ENCODE assay signal across 15 cellular contexts in the genomic region with DNA sequence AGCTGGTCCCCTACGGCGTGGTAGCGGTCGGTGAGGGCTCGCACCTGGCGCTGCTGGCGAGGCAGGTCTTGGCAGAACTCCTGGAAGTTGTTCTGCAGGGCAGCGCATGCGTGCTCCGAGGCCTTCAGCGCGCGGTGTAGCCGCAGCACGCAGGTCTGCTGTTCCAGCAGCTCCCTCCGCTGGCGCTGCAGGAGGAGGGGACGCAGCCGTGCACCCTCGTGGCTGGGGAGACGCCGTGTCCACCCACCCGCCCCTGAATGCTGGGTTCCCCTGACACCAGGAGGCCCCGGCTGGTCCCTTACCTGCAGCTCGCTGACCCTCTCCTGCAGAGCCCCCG. TPM values are rescaled to one million over a fixed set of nuclear protein-coding genes. Genes with fewer than 3 reads are reported as not detected.
DNase-seq lines count a peak whose midpoint lies in the region; ATAC-seq, FAIRE-seq and TF ChIP-seq lines count a peak whose summit lies in the region.
"Had no signal": no experiment of that assay in that cellular context is flagged by ENCODE, and none has a peak within 500 bp of the region (broad histone marks: within the 10 kb centered on the region; RNA-seq: fewer than 3 reads in every experiment).

No MANE protein-coding gene starts in this region.

- H3K4me3 ChIP-seq in left ventricle myocardium inferior: no peak overlapping the region
- H3K4me3 ChIP-seq in K562: no peak overlapping the region
- H3K4me3 ChIP-seq in aorta (ENCODE audit: low read length in 2 of 2): no peak overlapping the region
- H3K4me3 ChIP-seq: coronary artery had no signal

- no peak for TF ChIP-seq POLR2A in K562 (conservative IDR thresholded peaks at IDR 0.05)

- DNase-seq in left ventricle myocardium superior (no peak), left ventricle myocardium inferior (no peak), NCI-H2196 (lab: John Stamatoyannopoulos, UW; ENCODE audit: unreplicated experiment) (peak; percentile 98), K562 (ENCODE audit: extremely low read depth in 1 of 4, low spot score in 3 of 4) (peak in 3 of 4 experiments; percentile 28 to 44 (median 42)), aorta (no peak), T1000 (lab: John Stamatoyannopoulos, UW) (no peak), A172 (ENCODE audit: low spot score) (no peak)
- no peak for DNase-seq in activated T-cell treated with anti-CD3 and anti-CD28 coated beads, Interleukin-2, amount 50 U/mL, for 72 hours

- intact Hi-C loops in left ventricle myocardium superior (cut with micrococcal nuclease) (no loop called here), left ventricle myocardium inferior (cut with micrococcal nuclease) (no loop called here), K562 (cut with micrococcal nuclease) (loop anchor here (5.0 kb wide), 3 partner anchors 107 to 282 kb away; no protein-coding TSS in a partner anchor), aorta (cut with DNase I) (loop anchor here in 1 of 2 donors (5.0 kb wide), 1 partner anchor 262 kb away; no protein-coding TSS in a partner anchor)

- no peaks in the 10 kb centered on the region for H3K9me1 ChIP-seq in K562 (ENCODE audit: control insufficient read depth, insufficient read depth, low read length)

- H3K4me1 Mint-ChIP-seq in activated T-cell treated with anti-CD3 and anti-CD28 coated beads, Interleukin-2, amount 50 U/mL, for 72 hours (ENCODE audit: low read depth): peaks cover 8% of the 10 kb centered on the region
- H3K4me1 Mint-ChIP-seq: activated T-helper 17 cell treated with anti-CD3 and anti-CD28 coated beads, Interleukin-2, amount 50 U/mL, for 72 hours had no signal

- no peak for TF ChIP-seq RAD21 in K562 (CRISPR knock-in tag; conservative IDR thresholded peaks at IDR 0.05 in 1 of 2, IDR thresholded peaks at IDR 0.05 in 1 of 2)

- no peak for FAIRE-seq in K562 (lab: Jason Lieb, UNC)

- H3K4me3 Mint-ChIP-seq in activated T-cell treated with anti-CD3 and anti-CD28 coated beads, Interleukin-2, amount 50 U/mL, for 72 hours: no peak overlapping the region
- H3K4me3 Mint-ChIP-seq: activated CD8-positive, alpha-beta T cell treated with anti-CD3 and anti-CD28 coated beads, Interleukin-2, amount 10 ng/mL, durations not matched to agents 7 days and 5 days; activated T-helper 17 cell treated with anti-CD3 and anti-CD28 coated beads, Interleukin-2, amount 50 U/mL, for 72 hours; stimulated activated effector memory CD8-positive, alpha-beta T cell treated with anti-CD3 and anti-CD28 coated beads, Interleukin-12 subunit alpha, Interleukin-12 subunit beta, amount 100 ng/mL, for 72 hours; type B pancreatic cell had no signal

- peak overlapping the region in 1 of 2 experiments; percentile 73; a peak in 2 of 4 replicates for H3K9ac ChIP-seq in K562 (ENCODE audit: insufficient read depth in 1 of 2, low read depth in 2 of 2, low read length in 2 of 2)

- no peaks in the 10 kb centered on the region for H3K27me3 Mint-ChIP-seq in activated T-cell treated with anti-CD3 and anti-CD28 coated beads, Interleukin-2, amount 50 U/mL, for 72 hours (ENCODE audit: low read depth)
- H3K27me3 Mint-ChIP-seq: activated T-helper 17 cell treated with anti-CD3 and anti-CD28 coated beads, Interleukin-2, amount 50 U/mL, for 72 hours; type B pancreatic cell had no signal

- H3K27me3 ChIP-seq in left ventricle myocardium inferior (ENCODE audit: low read depth): peaks cover 17% of the 10 kb centered on the region
- peaks cover 27 to 69% of the 10 kb centered on the region in 2 experiments; a peak in 4 of 5 replicates for H3K27me3 ChIP-seq in K562 (ENCODE audit: control insufficient read depth in 2 of 2, insufficient read depth in 2 of 2, low read length in 2 of 2)
- no peaks in the 10 kb centered on the region for H3K27me3 ChIP-seq in aorta (ENCODE audit: control insufficient read depth in 1 of 2, insufficient read depth in 2 of 2, low read length in 1 of 2)

- in situ Hi-C loops in K562 (cut with MboI): no loop called here

- H2AFZ ChIP-seq in K562 (ENCODE audit: low read depth, low read length): peak overlapping the region; percentile 24; the same call in 1 of the 2 replicates

- BruUV-seq in K562 (replicated peaks; lab: Mats Ljungman, UMichigan): no TSS peak

- peak; percentile 10 for ATAC-seq in left ventricle myocardium superior
- peak; percentile 19 for ATAC-seq in K562
- peak; percentile 5 for ATAC-seq in aorta (ENCODE audit: low FRiP score)
- ATAC-seq in activated T-cell treated with anti-CD3 and anti-CD28 coated beads, Interleukin-2, amount 50 U/mL, for 72 hours (replicated peaks in 1 of 2): no peak

- POLR2A ChIA-PET in K562 (lab: Yijun Ruan, JAX): interaction anchor here (0.6 to 1.5 kb wide), 4 partner anchors 10 to 339 kb away, joined by 3 to 7 read pairs (median 4); no protein-coding TSS in a partner anchor

- H3K4me1 ChIP-seq in left ventricle myocardium inferior (peaks cover 6% of the 10 kb centered on the region), K562 (replicated peaks in 1 of 2; ENCODE audit: control insufficient read depth in 2 of 2, insufficient read depth in 2 of 2, low read length in 2 of 2) (peaks cover 0 to 45% of the 10 kb centered on the region in 2 experiments; a peak in 3 of 5 replicates), aorta (ENCODE audit: control insufficient read depth in 1 of 2, insufficient read depth in 2 of 2, low read length in 2 of 2) (no peaks in the 10 kb centered on the region)

- no peak overlapping the region for H3K27ac Mint-ChIP-seq in activated T-cell treated with anti-CD3 and anti-CD28 coated beads, Interleukin-2, amount 50 U/mL, for 72 hours
- H3K27ac Mint-ChIP-seq: activated CD8-positive, alpha-beta T cell treated with anti-CD3 and anti-CD28 coated beads, Interleukin-2, amount 10 ng/mL, durations not matched to agents 7 days and 5 days had no signal

- H3K4me2 ChIP-seq in K562 (ENCODE audit: insufficient read depth, low read length): peak overlapping the region; percentile 46; the same call in 1 of the 2 replicates

- H3K27ac ChIP-seq in left ventricle myocardium inferior (replicated peaks) (no peak overlapping the region), K562 (ENCODE audit: extremely low read depth, low read depth, low read length) (no peak overlapping the region), aorta (ENCODE audit: low read depth in 1 of 2, low read length in 2 of 2) (no peak overlapping the region)
- H3K27ac ChIP-seq: coronary artery had no signal

- no peaks in the 10 kb centered on the region for H3K79me2 ChIP-seq in K562 (ENCODE audit: control insufficient read depth, insufficient read depth, low read length)

- TF ChIP-seq CTCF in left ventricle myocardium inferior (IDR thresholded peaks at IDR 0.05; ENCODE audit: borderline replicate concordance): no peak
- TF ChIP-seq CTCF in K562 (IDR thresholded peaks at IDR 0.05 in 2 of 3, conservative IDR thresholded peaks at IDR 0.05 in 1 of 3; ENCODE audit: insufficient read depth in 2 of 3, low read depth in 1 of 3, low read length in 3 of 3): peak in 2 of 3 experiments; percentile 5 to 13; a peak in 2 of 6 replicates

- 0 out of 2 replicates have a peak, but pooled peaks cover 8% of the 10 kb centered on the region for H4K20me1 ChIP-seq in K562 (replicated peaks; ENCODE audit: control insufficient read depth, insufficient read depth, low read length)

- 23% methylated on average over 26 of the region's 26 CpGs for WGBS in K562 (ENCODE audit: insufficient coverage, low coverage, missing lambda C conversion rate)
- WGBS in aorta, 2 donors: 75 to 82% methylated on average over 22 to 26 of the region's 26 CpGs

- no peaks in the 10 kb centered on the region for H3K36me3 Mint-ChIP-seq in activated T-cell treated with anti-CD3 and anti-CD28 coated beads, Interleukin-2, amount 50 U/mL, for 72 hours (ENCODE audit: insufficient read depth in 2 of 2)
- H3K36me3 Mint-ChIP-seq: stimulated activated effector memory CD8-positive, alpha-beta T cell treated with anti-CD3 and anti-CD28 coated beads, Interleukin-12 subunit alpha, Interleukin-12 subunit beta, amount 100 ng/mL, for 72 hours; type B pancreatic cell had no signal

- no peaks in the 10 kb centered on the region for H3K9me3 Mint-ChIP-seq in activated T-cell treated with anti-CD3 and anti-CD28 coated beads, Interleukin-2, amount 50 U/mL, for 72 hours
- H3K9me3 Mint-ChIP-seq: activated T-helper 17 cell treated with anti-CD3 and anti-CD28 coated beads, Interleukin-2, amount 50 U/mL, for 72 hours; stimulated activated effector memory CD8-positive, alpha-beta T cell treated with anti-CD3 and anti-CD28 coated beads, Interleukin-12 subunit alpha, Interleukin-12 subunit beta, amount 100 ng/mL, for 72 hours; type B pancreatic cell had no signal

- H3K36me3 ChIP-seq in left ventricle myocardium inferior (no peaks in the 10 kb centered on the region), K562 (ENCODE audit: control insufficient read depth, insufficient read depth, low read length) (no peaks in the 10 kb centered on the region), aorta (ENCODE audit: control insufficient read depth in 1 of 2, insufficient read depth in 2 of 2, low read length in 1 of 2) (no peaks in the 10 kb centered on the region)

- CTCF ChIA-PET in K562 (lab: Yijun Ruan, JAX; ENCODE audit: low intra/inter-chr PET ratio): interaction anchor here (0.8 to 1.9 kb wide), 4 partner anchors 168 to 284 kb away, joined by 3 to 13 read pairs (median 8); no protein-coding TSS in a partner anchor

- TF ChIP-seq EP300 in K562 (IDR thresholded peaks at IDR 0.05; ENCODE audit: low read length): no peak

- H3K9me3 ChIP-seq in left ventricle myocardium inferior (replicated peaks) (no peaks in the 10 kb centered on the region), K562 (replicated peaks; ENCODE audit: control insufficient read depth, insufficient read depth, low read depth, low read length) (no peaks in the 10 kb centered on the region), aorta (ENCODE audit: control insufficient read depth, low read length) (no peaks in the 10 kb centered on the region)

RNA-seq across cellular contexts. Expression of gene EVPL, which starts 12.2 kb away (rescaled TPM):
- total RNA-seq in left ventricle myocardium superior (0.07 TPM), left ventricle myocardium inferior (not detected), K562 (2014; rRNA removed) (0.04 and 0.18 TPM in 2 replicates), K562 (2014; rRNA removed; fragmentation: Illumina TruSeq; extraction: Trizol) (not detected in 2 replicates), K562 (2015; rRNA removed; fragmentation: Illumina TruSeq; extraction: Trizol) (0.18 TPM in 1 of 2 replicates, not detected in the other), K562 (2021) (0.11 and 0.13 TPM in 2 replicates), aorta (under 1 TPM; 0.16 to 0.21 TPM)
- 0.07 TPM in 1 of 2 replicates, not detected in the other for total RNA-seq in K562 (2011; cell fraction: chromatin; rRNA removed; ENCODE audit: low replicate concordance)
- total RNA-seq in K562 (2011; cell fraction: nucleolus; rRNA removed): under 0.01 and 0.13 TPM in 2 replicates
- not detected in 2 replicates for total RNA-seq in K562 (2011; cell fraction: nucleoplasm; rRNA removed)
- polyA plus RNA-seq in K562 (2011; rRNA removed) (not detected in 2 replicates), K562 (2014; fragmentation: Illumina TruSeq; extraction: Trizol) (not detected in 2 replicates), K562 (2014; fragmentation: Nextera tagmentation; extraction: Ambion mirVana) (not detected), K562 (2014; rRNA removed) (0.08 TPM in 1 of 2 replicates, not detected in the other), aorta (10 to 100 TPM in 1 of 2 donors, under 1 TPM in 1; 0.10 to 12.5 TPM)
- polyA plus RNA-seq in K562 (2011; cell fraction: cytosol; rRNA removed): 0.01 TPM in 1 of 2 replicates, not detected in the other
- polyA plus RNA-seq in K562 (2011; cell fraction: nucleus; rRNA removed): 0.04 and 0.10 TPM in 2 replicates
- polyA plus RNA-seq in K562 (2012): 0.03 and 0.10 TPM in 2 replicates
- polyA minus RNA-seq in K562 (2011; rRNA and poly(A)+ RNA removed): not detected in 2 replicates
- polyA minus RNA-seq in K562 (2011; cell fraction: cytosol; rRNA and poly(A)+ RNA removed): not detected in 2 replicates
- not detected in 2 replicates for polyA minus RNA-seq in K562 (2011; cell fraction: nucleus; rRNA and poly(A)+ RNA removed)
- not detected in 2 replicates for total RNA-seq in A172 (2014; rRNA removed; shearing (Covaris generic))
- under 1 TPM; 0.09 to 0.19 TPM for total RNA-seq in activated T-cell treated with anti-CD3 and anti-CD28 coated beads, Interleukin-2, amount 50 U/mL, for 72 hours
- total RNA-seq: IMR-90 had no signal
- polyA plus RNA-seq: AG04450, IMR-90 had no signal

RNA-seq across cellular contexts. Expression of gene CDK3, which starts 14.2 kb away (rescaled TPM):
- total RNA-seq in left ventricle myocardium superior: 2.6 TPM
- 1.8 TPM for total RNA-seq in left ventricle myocardium inferior
- 7.8 and 22.7 TPM in 2 replicates for total RNA-seq in K562 (2011; cell fraction: chromatin; rRNA removed; ENCODE audit: low replicate concordance)
- total RNA-seq in K562 (2011; cell fraction: nucleolus; rRNA removed): 15.4 and 17.0 TPM in 2 replicates
- total RNA-seq in K562 (2011; cell fraction: nucleoplasm; rRNA removed): 9.2 and 9.4 TPM in 2 replicates
- total RNA-seq in K562 (2014; rRNA removed): 1.3 and 6.0 TPM in 2 replicates
- total RNA-seq in K562 (2014; rRNA removed; fragmentation: Illumina TruSeq; extraction: Trizol): 1.1 and 2.8 TPM in 2 replicates
- total RNA-seq in K562 (2015; rRNA removed; fragmentation: Illumina TruSeq; extraction: Trizol): 4.0 and 4.3 TPM in 2 replicates
- 5.0 and 5.4 TPM in 2 replicates for total RNA-seq in K562 (2021)
- polyA plus RNA-seq in K562 (2011; rRNA removed): 5.7 and 8.0 TPM in 2 replicates
- polyA plus RNA-seq in K562 (2011; cell fraction: cytosol; rRNA removed): 5.5 and 7.2 TPM in 2 replicates
- polyA plus RNA-seq in K562 (2011; cell fraction: nucleus; rRNA removed): 48.9 and 53.7 TPM in 2 replicates
- polyA plus RNA-seq in K562 (2012): 4.8 and 9.3 TPM in 2 replicates
- polyA plus RNA-seq in K562 (2014; fragmentation: Illumina TruSeq; extraction: Trizol): 4.7 TPM in 2 replicates
- under 1 TPM; 0.55 to 0.94 TPM for polyA plus RNA-seq in K562 (2014; fragmentation: Nextera tagmentation; extraction: Ambion mirVana)
- 8.2 and 10.6 TPM in 2 replicates for polyA plus RNA-seq in K562 (2014; rRNA removed)
- 0.56 and 1.2 TPM in 2 replicates for polyA minus RNA-seq in K562 (2011; rRNA and poly(A)+ RNA removed)
- not detected in 2 replicates for polyA minus RNA-seq in K562 (2011; cell fraction: cytosol; rRNA and poly(A)+ RNA removed)
- polyA minus RNA-seq in K562 (2011; cell fraction: nucleus; rRNA and poly(A)+ RNA removed): 1.5 and 3.7 TPM in 2 replicates
- 1 to 10 TPM; 3.5 to 7.2 TPM for total RNA-seq in aorta
- polyA plus RNA-seq in aorta: 10 to 100 TPM in 1 of 2 donors, 1 to 10 TPM in 1; 3.9 to 24.0 TPM
- 5.7 and 7.6 TPM in 2 replicates for total RNA-seq in A172 (2014; rRNA removed; shearing (Covaris generic))
- total RNA-seq in activated T-cell treated with anti-CD3 and anti-CD28 coated beads, Interleukin-2, amount 50 U/mL, for 72 hours: 1 to 10 TPM; 8.7 to 9.1 TPM

RNA-seq across cellular contexts. Expression of gene TEN1, which starts 35.9 kb away (rescaled TPM):
- total RNA-seq in left ventricle myocardium superior: 6.6 TPM
- total RNA-seq in left ventricle myocardium inferior: 5.3 TPM
- 8.4 and 19.9 TPM in 2 replicates for total RNA-seq in K562 (2011; cell fraction: chromatin; rRNA removed; ENCODE audit: low replicate concordance)
- total RNA-seq in K562 (2011; cell fraction: nucleolus; rRNA removed): 2.0 and 4.2 TPM in 2 replicates
- total RNA-seq in K562 (2011; cell fraction: nucleoplasm; rRNA removed): 2.9 and 3.3 TPM in 2 replicates
- 21.7 and 22.9 TPM in 2 replicates for total RNA-seq in K562 (2014; rRNA removed)
- 3.3 and 4.5 TPM in 2 replicates for total RNA-seq in K562 (2014; rRNA removed; fragmentation: Illumina TruSeq; extraction: Trizol)
- 11.9 and 12.2 TPM in 2 replicates for total RNA-seq in K562 (2015; rRNA removed; fragmentation: Illumina TruSeq; extraction: Trizol)
- 14.2 and 14.6 TPM in 2 replicates for total RNA-seq in K562 (2021)
- polyA plus RNA-seq in K562 (2011; rRNA removed): 10.1 and 13.0 TPM in 2 replicates
- polyA plus RNA-seq in K562 (2011; cell fraction: cytosol; rRNA removed): 16.6 and 20.7 TPM in 2 replicates
- 29.4 and 38.1 TPM in 2 replicates for polyA plus RNA-seq in K562 (2011; cell fraction: nucleus; rRNA removed)
- 13.0 and 23.5 TPM in 2 replicates for polyA plus RNA-seq in K562 (2012)
- 8.8 and 16.2 TPM in 2 replicates for polyA plus RNA-seq in K562 (2014; fragmentation: Illumina TruSeq; extraction: Trizol)
- polyA plus RNA-seq in K562 (2014; fragmentation: Nextera tagmentation; extraction: Ambion mirVana): 1 to 10 TPM; 1.3 to 3.3 TPM
- polyA plus RNA-seq in K562 (2014; rRNA removed): 20.4 and 25.7 TPM in 2 replicates
- 4.4 and 9.0 TPM in 2 replicates for polyA minus RNA-seq in K562 (2011; rRNA and poly(A)+ RNA removed)
- polyA minus RNA-seq in K562 (2011; cell fraction: cytosol; rRNA and poly(A)+ RNA removed): 2.0 and 3.3 TPM in 2 replicates
- 1.2 and 4.7 TPM in 2 replicates for polyA minus RNA-seq in K562 (2011; cell fraction: nucleus; rRNA and poly(A)+ RNA removed)
- 10 to 100 TPM in 1 of 2 donors, 1 to 10 TPM in 1; 8.9 to 15.1 TPM for total RNA-seq in aorta
- polyA plus RNA-seq in aorta: 10 to 100 TPM; 18.8 to 19.7 TPM
- 23.4 and 28.4 TPM in 2 replicates for total RNA-seq in A172 (2014; rRNA removed; shearing (Covaris generic))
- 10 to 100 TPM; 18.2 to 21.8 TPM for total RNA-seq in activated T-cell treated with anti-CD3 and anti-CD28 coated beads, Interleukin-2, amount 50 U/mL, for 72 hours

RNA-seq across cellular contexts. Expression of gene ACOX1, which starts 35.9 kb away (rescaled TPM):
- total RNA-seq in left ventricle myocardium superior (101 TPM), left ventricle myocardium inferior (76.4 TPM), K562 (2014; rRNA removed) (9.0 and 14.4 TPM in 2 replicates), K562 (2014; rRNA removed; fragmentation: Illumina TruSeq; extraction: Trizol) (16.5 and 17.9 TPM in 2 replicates), K562 (2015; rRNA removed; fragmentation: Illumina TruSeq; extraction: Trizol) (16.2 and 18.3 TPM in 2 replicates), K562 (2021) (23.7 and 24.1 TPM in 2 replicates), aorta (10 to 100 TPM; 41.5 to 48.8 TPM)
- total RNA-seq in K562 (2011; cell fraction: chromatin; rRNA removed; ENCODE audit: low replicate concordance): 83.3 and 88.8 TPM in 2 replicates
- total RNA-seq in K562 (2011; cell fraction: nucleolus; rRNA removed): 53.9 and 55.9 TPM in 2 replicates
- 61.1 and 71.0 TPM in 2 replicates for total RNA-seq in K562 (2011; cell fraction: nucleoplasm; rRNA removed)
- polyA plus RNA-seq in K562 (2011; rRNA removed) (20.6 and 25.6 TPM in 2 replicates), K562 (2014; fragmentation: Illumina TruSeq; extraction: Trizol) (13.3 and 14.5 TPM in 2 replicates), K562 (2014; fragmentation: Nextera tagmentation; extraction: Ambion mirVana) (1 to 10 TPM; 8.6 to 9.5 TPM), K562 (2014; rRNA removed) (7.8 and 8.3 TPM in 2 replicates), aorta (10 to 100 TPM; 14.6 to 16.2 TPM)
- 15.4 and 19.4 TPM in 2 replicates for polyA plus RNA-seq in K562 (2011; cell fraction: cytosol; rRNA removed)
- polyA plus RNA-seq in K562 (2011; cell fraction: nucleus; rRNA removed): 22.3 and 26.0 TPM in 2 replicates
- polyA plus RNA-seq in K562 (2012): 12.9 and 17.2 TPM in 2 replicates
- polyA minus RNA-seq in K562 (2011; rRNA and poly(A)+ RNA removed): 80.6 and 97.7 TPM in 2 replicates
- 52.9 and 57.5 TPM in 2 replicates for polyA minus RNA-seq in K562 (2011; cell fraction: cytosol; rRNA and poly(A)+ RNA removed)
- polyA minus RNA-seq in K562 (2011; cell fraction: nucleus; rRNA and poly(A)+ RNA removed): 17.2 and 43.8 TPM in 2 replicates
- 47.5 and 48.6 TPM in 2 replicates for total RNA-seq in A172 (2014; rRNA removed; shearing (Covaris generic))
- total RNA-seq in activated T-cell treated with anti-CD3 and anti-CD28 coated beads, Interleukin-2, amount 50 U/mL, for 72 hours: 10 to 100 TPM; 28.2 to 28.6 TPM

RNA-seq across cellular contexts. Expression of gene SRP68, which starts 57.4 kb away (rescaled TPM):
- total RNA-seq in left ventricle myocardium superior (66.1 TPM), left ventricle myocardium inferior (57.4 TPM), K562 (2014; rRNA removed) (29.8 and 35.3 TPM in 2 replicates), K562 (2014; rRNA removed; fragmentation: Illumina TruSeq; extraction: Trizol) (32.4 and 33.8 TPM in 2 replicates), K562 (2015; rRNA removed; fragmentation: Illumina TruSeq; extraction: Trizol) (33.6 and 36.2 TPM in 2 replicates), K562 (2021) (73.5 and 77.4 TPM in 2 replicates), aorta (10 to 100 TPM; 57.6 to 60.9 TPM)
- 133 and 147 TPM in 2 replicates for total RNA-seq in K562 (2011; cell fraction: chromatin; rRNA removed; ENCODE audit: low replicate concordance)
- 62.8 and 73.2 TPM in 2 replicates for total RNA-seq in K562 (2011; cell fraction: nucleolus; rRNA removed)
- 99.2 and 124 TPM in 2 replicates for total RNA-seq in K562 (2011; cell fraction: nucleoplasm; rRNA removed)
- polyA plus RNA-seq in K562 (2011; rRNA removed) (79.6 and 93.4 TPM in 2 replicates), K562 (2014; fragmentation: Illumina TruSeq; extraction: Trizol) (85.7 and 92.6 TPM in 2 replicates), K562 (2014; fragmentation: Nextera tagmentation; extraction: Ambion mirVana) (10 to 100 TPM; 29.4 to 31.4 TPM), K562 (2014; rRNA removed) (62.8 and 63.5 TPM in 2 replicates), aorta (10 to 100 TPM; 35.1 to 41.8 TPM)
- 55.4 and 75.0 TPM in 2 replicates for polyA plus RNA-seq in K562 (2011; cell fraction: cytosol; rRNA removed)
- 49.7 and 56.7 TPM in 2 replicates for polyA plus RNA-seq in K562 (2011; cell fraction: nucleus; rRNA removed)
- 73.7 and 81.8 TPM in 2 replicates for polyA plus RNA-seq in K562 (2012)
- 82.1 and 85.9 TPM in 2 replicates for polyA minus RNA-seq in K562 (2011; rRNA and poly(A)+ RNA removed)
- polyA minus RNA-seq in K562 (2011; cell fraction: cytosol; rRNA and poly(A)+ RNA removed): 40.9 and 46.4 TPM in 2 replicates
- 22.2 and 39.0 TPM in 2 replicates for polyA minus RNA-seq in K562 (2011; cell fraction: nucleus; rRNA and poly(A)+ RNA removed)
- 34.6 and 45.0 TPM in 2 replicates for total RNA-seq in A172 (2014; rRNA removed; shearing (Covaris generic))
- total RNA-seq in activated T-cell treated with anti-CD3 and anti-CD28 coated beads, Interleukin-2, amount 50 U/mL, for 72 hours: 100 to 1,000 TPM; 138 to 144 TPM

Comparison
In these comparisons a context has a peak if more than half of its experiments do, and no peak if none do; other contexts are left out.
1. ATAC-seq: peak in left ventricle myocardium superior (single experiment), K562 (single experiment) and aorta (single experiment); none in activated T-cell treated with anti-CD3 and anti-CD28 coated beads, Interleukin-2, amount 50 U/mL, for 72 hours (0 of 2).
2. DNase-seq: peak in NCI-H2196 (single experiment) and K562 (3 of 4); none in left ventricle myocardium superior (single experiment), left ventricle myocardium inferior (single experiment), aorta (0 of 2), T1000 (single experiment), A172 (single experiment) and activated T-cell treated with anti-CD3 and anti-CD28 coated beads, Interleukin-2, amount 50 U/mL, for 72 hours (0 of 2).